Comparison of ENCODE assay signal across 8 cellular contexts in the genomic region with DNA sequence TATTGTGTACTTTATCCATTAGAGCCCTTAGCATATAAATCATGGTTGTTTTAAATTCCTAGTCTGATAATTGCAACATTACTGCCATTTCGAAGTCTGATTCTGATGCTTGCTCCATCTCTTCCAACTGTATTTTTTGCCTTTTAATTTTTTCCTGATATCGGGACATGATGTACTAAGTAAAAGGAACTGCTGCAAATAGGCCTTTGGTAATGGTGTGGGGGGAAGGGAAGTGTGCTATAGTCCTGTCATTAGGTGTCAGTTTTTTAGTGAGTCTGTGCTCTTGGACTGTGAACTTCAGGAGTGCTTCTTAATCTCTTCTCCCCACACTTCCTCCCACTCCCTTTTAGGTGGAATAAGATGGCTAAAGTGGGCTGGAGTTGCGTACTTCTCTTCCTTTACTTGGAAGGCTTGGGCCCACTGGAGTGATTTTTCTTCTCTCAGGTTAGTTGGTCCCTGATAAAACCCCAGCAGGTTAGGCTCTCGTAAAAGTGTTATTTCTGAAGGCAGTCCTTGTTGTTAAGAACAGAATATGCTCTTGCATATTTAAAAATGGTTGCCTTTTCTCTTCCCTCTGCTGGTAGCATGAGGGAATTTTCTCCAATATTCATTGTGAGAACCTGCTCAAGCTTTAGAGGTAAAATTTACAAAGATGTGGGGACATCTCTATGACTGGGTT. TPM values are rescaled to one million over a fixed set of nuclear protein-coding genes. Genes with fewer than 3 reads are reported as not detected.
DNase-seq lines count a peak whose midpoint lies in the region; ATAC-seq and TF ChIP-seq lines count a peak whose summit lies in the region.

No MANE protein-coding gene starts in this region.

- H3K27ac Mint-ChIP-seq in chondrocyte (ENCODE audit: unreplicated experiment), result no peak overlapping the region
- peak overlapping the region; percentile 14 for H3K27ac Mint-ChIP-seq in neural crest cell (ENCODE audit: unreplicated experiment)

- 69 to 72% methylated on average over 4 of the region's 4 CpGs for WGBS in upper lobe of left lung, 2 donors

- TF ChIP-seq CTCF in GM12875 (IDR thresholded peaks at IDR 0.05; ENCODE audit: borderline replicate concordance, insufficient read depth, low read depth, low read length) (peak; percentile 23; the same call in 1 of the 2 replicates), chondrocyte (IDR thresholded peaks at IDR 0.05) (peak; percentile 76), neural crest cell (conservative IDR thresholded peaks at IDR 0.05) (peak; percentile 69), upper lobe of left lung (IDR thresholded peaks at IDR 0.05) (peak in 3 of 6 experiments; percentile 26 to 49 (median 41))

- H3K9me3 ChIP-seq in upper lobe of left lung, result no peaks in the 10 kb centered on the region

- no peak for ATAC-seq in GM18511 (IDR thresholded peaks at IDR 0.05; ENCODE audit: unreplicated experiment)
- ATAC-seq in upper lobe of left lung (ENCODE audit: low FRiP score in 2 of 2), result no peak

- peaks cover 43% of the 10 kb centered on the region for H3K4me1 Mint-ChIP-seq in chondrocyte (ENCODE audit: low read depth)
- peaks cover 28% of the 10 kb centered on the region for H3K4me1 Mint-ChIP-seq in neural crest cell

- H3K4me1 ChIP-seq in upper lobe of left lung, result peaks cover 6 to 11% (median 8%) of the 10 kb centered on the region in 4 donors

- TF ChIP-seq EP300 in upper lobe of left lung (IDR thresholded peaks at IDR 0.05), result no peak

- H3K27me3 Mint-ChIP-seq in chondrocyte (ENCODE audit: low read depth) (no peaks in the 10 kb centered on the region), neural crest cell (ENCODE audit: low read depth) (no peaks in the 10 kb centered on the region)

- H3K27ac ChIP-seq in upper lobe of left lung, result peak overlapping the region in 1 of 4 donors; percentile 38

- H3K36me3 ChIP-seq in upper lobe of left lung, result peaks cover 0 to 6% (median 0%) of the 10 kb centered on the region in 4 donors

- no peak for TF ChIP-seq POLR2A in upper lobe of left lung (IDR thresholded peaks at IDR 0.05)

- peaks cover 8% of the 10 kb centered on the region for H3K36me3 Mint-ChIP-seq in chondrocyte (ENCODE audit: low read depth)
- peaks cover 7% of the 10 kb centered on the region for H3K36me3 Mint-ChIP-seq in neural crest cell (ENCODE audit: low read depth)

- H3K4me3 Mint-ChIP-seq in chondrocyte (ENCODE audit: unreplicated experiment), result no peak overlapping the region
- H3K4me3 Mint-ChIP-seq in neural crest cell, result no peak overlapping the region

- DNase-seq in HT1080 (ENCODE audit: low read depth) (peak; percentile 7), chondrocyte (ENCODE audit: low spot score) (no peak), neural crest cell (ENCODE audit: low read depth, low spot score) (no peak), CD1c-positive myeloid dendritic cell (ENCODE audit: extremely low spot score) (no peak), upper lobe of left lung (no peak)
- no peak for DNase-seq in effector CD8-positive, alpha-beta T cell (lab: John Stamatoyannopoulos, UW)

- H3K4me3 ChIP-seq in GM12875 (ENCODE audit: low read depth, low read length), result no peak overlapping the region
- H3K4me3 ChIP-seq in upper lobe of left lung, result no peak overlapping the region

- no peaks in the 10 kb centered on the region for H3K27me3 ChIP-seq in upper lobe of left lung

- H3K9me3 Mint-ChIP-seq in chondrocyte (ENCODE audit: low read depth) (no peaks in the 10 kb centered on the region), neural crest cell (no peaks in the 10 kb centered on the region)

RNA-seq across cellular contexts. Expression of a gene that starts 18.1 kb away (rescaled TPM):
- total RNA-seq in HT1080 (2014; rRNA removed; shearing (Covaris generic)), result 23.3 and 28.0 TPM in 2 replicates
- polyA plus RNA-seq in HT1080 (2015; cell fraction: cytosol; rRNA removed), result 9.7 and 11.1 TPM in 2 replicates
- 11.9 and 12.7 TPM in 2 replicates for polyA plus RNA-seq in HT1080 (2015; cell fraction: nucleus; rRNA removed)
- total RNA-seq in chondrocyte (30.8 to 42.5 TPM (median 32.4 TPM) in 3 replicates), neural crest cell (10.7 and 12.4 TPM in 2 replicates), upper lobe of left lung (10 to 100 TPM; 10.5 to 26.5 (median 15.7) TPM)
